Comparison of ENCODE assay signal across 26 cellular contexts in genomic region chr11:96019810-96020747, GRCh38.
DNase-seq lines count a peak whose midpoint lies in the region; ATAC-seq and TF ChIP-seq lines count a peak whose summit lies in the region.
"Had no signal": no experiment of that assay in that cellular context is flagged by ENCODE, and none has a peak within 500 bp of the region (broad histone marks: within the 10 kb centered on the region; RNA-seq: fewer than 3 reads in every experiment).

No MANE protein-coding gene starts in this region.

- peaks cover 14% of the 10 kb centered on the region for H4K20me1 ChIP-seq in osteoblast (ENCODE audit: insufficient read depth, low read length)

- peaks cover 7% of the 10 kb centered on the region for H3K4me1 ChIP-seq in osteoblast (ENCODE audit: insufficient read depth, low read length)
- H3K4me1 ChIP-seq: gastrocnemius medialis, lower lobe of right lung had no signal

- no peak overlapping the region for H2AFZ ChIP-seq in osteoblast (ENCODE audit: low read length)

- peaks cover 31% of the 10 kb centered on the region for H3K79me2 ChIP-seq in osteoblast (ENCODE audit: insufficient read depth, low read length)

- no peak overlapping the region for H3K27ac ChIP-seq in osteoblast (ENCODE audit: low read depth, low read length)
- H3K27ac ChIP-seq: brain microvascular endothelial cell, esophagus squamous epithelium, gastrocnemius medialis, lower lobe of right lung, RWPE1, SK-N-MC had no signal

- H3K9me3 ChIP-seq in T-helper 17 cell (ENCODE audit: control insufficient read depth, low read length, poor library complexity, severe bottlenecking) (no peaks in the 10 kb centered on the region), osteoblast (ENCODE audit: low read depth, low read length) (no peaks in the 10 kb centered on the region)
- H3K9me3 ChIP-seq: esophagus squamous epithelium, gastrocnemius medialis, lower lobe of right lung had no signal

- no peaks in the 10 kb centered on the region for H3K27me3 Mint-ChIP-seq in activated naive CD4-positive, alpha-beta T cell treated with anti-CD3 and anti-CD28 coated beads, Interleukin-2, amount 50 U/mL, for 24 hours
- no peaks in the 10 kb centered on the region for H3K27me3 Mint-ChIP-seq in T-helper 17 cell
- no peaks in the 10 kb centered on the region for H3K27me3 Mint-ChIP-seq in central memory CD8-positive, alpha-beta T cell
- no peaks in the 10 kb centered on the region for H3K27me3 Mint-ChIP-seq in stimulated activated memory B cell treated with anti-CD40 and anti-IgM and Interleukin-4, amounts not matched to agents 10 μg/mL and 1 μg/mL and 100 μg/mL, for 72 hours
- H3K27me3 Mint-ChIP-seq: type B pancreatic cell had no signal

- peak overlapping the region; percentile 38 for H3K27ac Mint-ChIP-seq in activated naive CD4-positive, alpha-beta T cell treated with anti-CD3 and anti-CD28 coated beads, Interleukin-2, amount 50 U/mL, for 24 hours
- H3K27ac Mint-ChIP-seq in T-helper 17 cell = peak overlapping the region; percentile 66
- peak overlapping the region; percentile 11 for H3K27ac Mint-ChIP-seq in central memory CD8-positive, alpha-beta T cell (ENCODE audit: low read depth)
- peak overlapping the region; percentile 17 for H3K27ac Mint-ChIP-seq in stimulated activated memory B cell treated with anti-CD40 and anti-IgM and Interleukin-4, amounts not matched to agents 10 μg/mL and 1 μg/mL and 100 μg/mL, for 72 hours
- H3K27ac Mint-ChIP-seq: type B pancreatic cell had no signal

- ATAC-seq in T-helper 17 cell (no peak), HG03196 (IDR thresholded peaks at IDR 0.05; ENCODE audit: unreplicated experiment) (no peak)
- ATAC-seq in central memory CD8-positive, alpha-beta T cell (replicated peaks; ENCODE audit: extremely low read depth, poor library complexity, severe bottlenecking) = no peak
- ATAC-seq in stimulated activated memory B cell treated with anti-CD40 and anti-IgM and Interleukin-4, amounts not matched to agents 10 μg/mL and 1 μg/mL and 100 μg/mL, for 72 hours = no peak
- ATAC-seq: gastrocnemius medialis had no signal

- no peak overlapping the region for H3K4me2 ChIP-seq in osteoblast (ENCODE audit: insufficient read depth, low read length)

- H3K4me3 Mint-ChIP-seq in activated naive CD4-positive, alpha-beta T cell treated with anti-CD3 and anti-CD28 coated beads, Interleukin-2, amount 50 U/mL, for 24 hours = no peak overlapping the region
- H3K4me3 Mint-ChIP-seq in T-helper 17 cell = no peak overlapping the region
- no peak overlapping the region for H3K4me3 Mint-ChIP-seq in central memory CD8-positive, alpha-beta T cell
- no peak overlapping the region for H3K4me3 Mint-ChIP-seq in stimulated activated memory B cell treated with anti-CD40 and anti-IgM and Interleukin-4, amounts not matched to agents 10 μg/mL and 1 μg/mL and 100 μg/mL, for 72 hours
- H3K4me3 Mint-ChIP-seq: type B pancreatic cell had no signal

- H3K4me3 ChIP-seq in osteoblast (ENCODE audit: insufficient read depth, low read length) = no peak overlapping the region
- H3K4me3 ChIP-seq: esophagus squamous epithelium, gastrocnemius medialis, lower lobe of right lung, SK-N-MC had no signal

- H3K9me3 Mint-ChIP-seq in activated naive CD4-positive, alpha-beta T cell treated with anti-CD3 and anti-CD28 coated beads, Interleukin-2, amount 50 U/mL, for 24 hours = no peaks in the 10 kb centered on the region
- H3K9me3 Mint-ChIP-seq in central memory CD8-positive, alpha-beta T cell = no peaks in the 10 kb centered on the region
- no peaks in the 10 kb centered on the region for H3K9me3 Mint-ChIP-seq in stimulated activated memory B cell treated with anti-CD40 and anti-IgM and Interleukin-4, amounts not matched to agents 10 μg/mL and 1 μg/mL and 100 μg/mL, for 72 hours
- H3K9me3 Mint-ChIP-seq: type B pancreatic cell had no signal

- H3K36me3 Mint-ChIP-seq in activated naive CD4-positive, alpha-beta T cell treated with anti-CD3 and anti-CD28 coated beads, Interleukin-2, amount 50 U/mL, for 24 hours = peaks cover 2% of the 10 kb centered on the region
- peaks cover 2% of the 10 kb centered on the region for H3K36me3 Mint-ChIP-seq in T-helper 17 cell (ENCODE audit: low read depth)
- H3K36me3 Mint-ChIP-seq in central memory CD8-positive, alpha-beta T cell (ENCODE audit: insufficient read depth) = peaks cover 1% of the 10 kb centered on the region
- peaks cover 9% of the 10 kb centered on the region for H3K36me3 Mint-ChIP-seq in stimulated activated memory B cell treated with anti-CD40 and anti-IgM and Interleukin-4, amounts not matched to agents 10 μg/mL and 1 μg/mL and 100 μg/mL, for 72 hours
- H3K36me3 Mint-ChIP-seq: type B pancreatic cell had no signal

- TF ChIP-seq CTCF in osteoblast (IDR thresholded peaks at IDR 0.05; ENCODE audit: extremely low read depth, low read depth, low read length) = no peak

- H3K36me3 ChIP-seq in osteoblast (ENCODE audit: insufficient read depth, low read length) = no peaks in the 10 kb centered on the region
- H3K36me3 ChIP-seq: brain microvascular endothelial cell, esophagus squamous epithelium, gastrocnemius medialis, lower lobe of right lung had no signal

- no peaks in the 10 kb centered on the region for H3K27me3 ChIP-seq in osteoblast (ENCODE audit: insufficient read depth, low read length)
- H3K27me3 ChIP-seq: brain microvascular endothelial cell, esophagus squamous epithelium, gastrocnemius medialis had no signal

- DNase-seq in activated naive CD4-positive, alpha-beta T cell (lab: John Stamatoyannopoulos, UW) = no peak
- DNase-seq in T-helper 17 cell (no peak), SW 1271 (lab: John Stamatoyannopoulos, UW) (no peak), osteoblast (ENCODE audit: insufficient read length, low spot score, missing footprints) (no peak)
- no peak for DNase-seq in central memory CD8-positive, alpha-beta T cell (ENCODE audit: low spot score in 2 of 2)
- DNase-seq: activated CD8-positive, alpha-beta memory T cell treated with anti-CD3 and anti-CD28 coated beads, Interleukin-2, amount 50 U/mL, for 48 hours; brain microvascular endothelial cell; COR-L47; DND-41; effector memory CD4-positive, alpha-beta T cell; esophagus squamous epithelium; gastrocnemius medialis; hypothalamus; Kasumi-1; lower lobe of right lung; NCI-H1694 treated with DMSO at 0.1 percent for 48 hours; NCI-H69; nucleus accumbens; small intestine; T1000 had no signal

- peaks cover 64% of the 10 kb centered on the region for H3K4me1 Mint-ChIP-seq in activated naive CD4-positive, alpha-beta T cell treated with anti-CD3 and anti-CD28 coated beads, Interleukin-2, amount 50 U/mL, for 24 hours
- H3K4me1 Mint-ChIP-seq in T-helper 17 cell = peaks cover 43% of the 10 kb centered on the region
- peaks cover 27% of the 10 kb centered on the region for H3K4me1 Mint-ChIP-seq in central memory CD8-positive, alpha-beta T cell
- peaks cover 16% of the 10 kb centered on the region for H3K4me1 Mint-ChIP-seq in stimulated activated memory B cell treated with anti-CD40 and anti-IgM and Interleukin-4, amounts not matched to agents 10 μg/mL and 1 μg/mL and 100 μg/mL, for 72 hours

Comparison
In these comparisons a context has a peak if more than half of its experiments do, and no peak if none do; other contexts are left out.
1. H3K27ac Mint-ChIP-seq: peak in every context shown above with its lines; median percentile 66 in T-helper 17 cell; 38 in activated naive CD4-positive, alpha-beta T cell treated with anti-CD3 and anti-CD28 coated beads, Interleukin-2, amount 50 U/mL, for 24 hours; 17 in stimulated activated memory B cell treated with anti-CD40 and anti-IgM and Interleukin-4, amounts not matched to agents 10 μg/mL and 1 μg/mL and 100 μg/mL, for 72 hours; 11 in central memory CD8-positive, alpha-beta T cell.